1 cellular context compared by ENCODE assay signal in the genomic region with DNA sequence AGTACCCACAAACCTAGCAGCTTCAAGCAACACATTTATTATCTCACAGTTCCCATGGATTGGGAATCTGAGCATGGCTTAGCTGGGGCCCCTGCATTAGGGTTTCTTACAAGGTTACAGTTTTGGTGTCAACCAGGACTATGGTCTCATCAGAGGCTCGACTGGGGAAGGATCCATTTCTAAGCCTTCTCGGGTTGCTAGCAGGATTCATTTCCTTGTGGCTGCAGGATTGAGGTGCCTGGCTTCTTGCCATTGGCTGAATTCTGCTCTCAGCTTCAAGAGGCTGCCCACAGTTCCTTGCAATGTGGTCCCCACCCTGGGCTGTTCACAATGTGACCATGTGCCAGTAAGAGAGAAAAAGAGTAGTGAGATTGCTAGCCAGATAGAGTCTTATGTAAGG.
A peak's percentile ranks its signal among the peaks of the same experiment; 100 is the strongest.
TF ChIP-seq lines count a peak whose summit lies in the region.

No MANE protein-coding gene starts in this region.

TF ChIP-seq in HepG2, 621 proteins besides CTCF, POLR2A, EP300 and RAD21:
- TF ChIP-seq GTF3A (CRISPR knock-in tag; conservative IDR thresholded peaks at IDR 0.05) (no peak), ZNF34 (CRISPR knock-in tag; IDR thresholded peaks at IDR 0.05; ENCODE audit: borderline replicate concordance) (no peak), CHD4 (IDR thresholded peaks at IDR 0.05; ENCODE audit: borderline replicate concordance, low read length) (0 out of 2 replicates have a peak, but pooled peaks have one; percentile 10), ZNF891 (CRISPR knock-in tag; IDR thresholded peaks at IDR 0.05) (no peak), RBAK (CRISPR knock-in tag; IDR thresholded peaks at IDR 0.05) (peak; percentile 66; the same call in 1 of the 2 replicates), TCF12 (IDR thresholded peaks at IDR 0.05) (no peak), TCF12 (CRISPR knock-in tag; IDR thresholded peaks at IDR 0.05) (no peak)
